1 cellular context compared by ENCODE assay signal in the genomic region with DNA sequence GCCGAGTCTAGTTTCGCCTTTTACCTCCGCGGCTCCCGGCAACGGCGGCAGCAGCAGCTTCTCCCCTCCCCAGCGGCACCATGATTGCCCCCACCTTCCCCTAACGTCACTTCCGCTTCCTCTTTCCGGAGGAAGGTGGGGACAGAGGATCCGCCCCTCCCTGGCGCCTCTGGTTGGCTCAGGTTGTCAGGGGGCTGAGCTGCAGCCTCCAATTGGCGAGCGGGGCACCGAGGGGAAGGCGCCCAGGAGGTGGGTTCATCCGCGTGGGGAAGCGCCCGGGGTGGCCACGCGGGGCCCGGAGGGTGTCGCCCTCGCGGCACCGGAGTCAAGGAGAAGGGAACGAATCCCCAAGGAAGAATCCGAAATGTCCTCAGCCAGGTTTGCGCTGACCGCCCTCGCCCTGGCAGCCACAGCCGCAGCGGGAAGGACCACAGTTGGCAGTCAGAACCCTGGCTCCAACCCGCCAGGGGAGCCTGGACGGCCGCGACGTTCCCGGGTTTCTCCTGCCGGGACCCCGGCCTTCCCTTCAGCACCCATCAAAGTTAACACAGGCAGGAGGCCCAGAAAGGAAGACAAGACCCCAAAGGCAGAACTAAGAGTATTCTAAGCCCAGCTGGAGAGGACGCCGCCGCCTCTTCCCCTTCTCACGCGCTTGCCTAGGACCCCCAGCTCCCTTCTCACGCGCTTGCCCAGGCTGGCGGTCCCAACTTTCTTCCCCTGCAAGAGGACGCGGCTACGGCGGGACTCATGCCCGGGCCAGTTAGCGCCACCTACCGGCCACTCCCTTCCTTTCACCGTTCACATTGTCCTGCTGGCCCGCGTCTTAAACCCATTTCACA.
TF ChIP-seq lines count a peak whose summit lies in the region.

TSS of gene MTF1 (minus strand) at position 86 of the 839 bp plus-strand sequence. CDS start 1,934 bp downstream, outside the sequence.

TF ChIP-seq in K562, 482 proteins besides CTCF, POLR2A, EP300 and RAD21 (continued from another document and continues in another):
- TF ChIP-seq, protein P1, sequence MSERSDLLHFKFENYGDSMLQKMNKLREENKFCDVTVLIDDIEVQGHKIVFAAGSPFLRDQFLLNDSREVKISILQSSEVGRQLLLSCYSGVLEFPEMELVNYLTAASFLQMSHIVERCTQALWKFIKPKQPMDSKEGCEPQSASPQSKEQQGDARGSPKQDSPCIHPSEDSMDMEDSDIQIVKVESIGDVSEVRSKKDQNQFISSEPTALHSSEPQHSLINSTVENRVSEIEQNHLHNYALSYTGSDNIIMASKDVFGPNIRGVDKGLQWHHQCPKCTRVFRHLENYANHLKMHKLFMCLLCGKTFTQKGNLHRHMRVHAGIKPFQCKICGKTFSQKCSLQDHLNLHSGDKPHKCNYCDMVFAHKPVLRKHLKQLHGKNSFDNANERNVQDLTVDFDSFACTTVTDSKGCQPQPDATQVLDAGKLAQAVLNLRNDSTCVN (CRISPR knock-in tag; IDR thresholded peaks at IDR 0.05), result 0 out of 2 replicates have a peak, but pooled peaks have one; percentile 4
- peak; percentile 69 for TF ChIP-seq ZFX (CRISPR knock-in tag; IDR thresholded peaks at IDR 0.05)
- no peak for TF ChIP-seq MTF1 (CRISPR knock-in tag; IDR thresholded peaks at IDR 0.05; ENCODE audit: borderline replicate concordance)
- no peak for TF ChIP-seq CCAR2 (IDR thresholded peaks at IDR 0.05; ENCODE audit: low read depth, low read length)
- no peak for TF ChIP-seq U2AF1 (optimal IDR thresholded peaks at IDR 0.05; ENCODE audit: low read depth, low read length)
- 0 out of 2 replicates have a peak, but pooled peaks have one; percentile 50 for TF ChIP-seq RNF2 (IDR thresholded peaks at IDR 0.05)
- peak; percentile 66 for TF ChIP-seq TFAP4 (CRISPR knock-in tag; IDR thresholded peaks at IDR 0.05; ENCODE audit: borderline replicate concordance)
- TF ChIP-seq JUND (IDR thresholded peaks at IDR 0.05; ENCODE audit: borderline replicate concordance, low read depth, low read length), result peak; percentile 67
- no peak; the same call in 2 of the 3 replicates for TF ChIP-seq JUND (tag; IDR thresholded peaks at IDR 0.05; ENCODE audit: borderline replicate concordance, low read depth, low read length)
- no peak for TF ChIP-seq SOX6 (IDR thresholded peaks at IDR 0.05)
- peak; percentile 92 for TF ChIP-seq SAFB (IDR thresholded peaks at IDR 0.05; ENCODE audit: borderline replicate concordance, low read depth, low read length)
- no peak for TF ChIP-seq IFI16 (CRISPR knock-in tag; IDR thresholded peaks at IDR 0.05)
- no peak for TF ChIP-seq POU5F1 (IDR thresholded peaks at IDR 0.05; ENCODE audit: borderline replicate concordance, low read depth, low read length, partially characterized antibody)
- TF ChIP-seq ATF1 (CRISPR knock-in tag; IDR thresholded peaks at IDR 0.05), result peak; percentile 67
- peak; percentile 97 for TF ChIP-seq ATF1 (tag; IDR thresholded peaks at IDR 0.05)
- TF ChIP-seq FOXP1 (CRISPR knock-in tag; IDR thresholded peaks at IDR 0.05), result peak; percentile 87
- no peak; the same call in 1 of the 2 replicates for TF ChIP-seq STAT5A (IDR thresholded peaks at IDR 0.05; ENCODE audit: borderline replicate concordance, low read length)
- TF ChIP-seq, protein P2, sequence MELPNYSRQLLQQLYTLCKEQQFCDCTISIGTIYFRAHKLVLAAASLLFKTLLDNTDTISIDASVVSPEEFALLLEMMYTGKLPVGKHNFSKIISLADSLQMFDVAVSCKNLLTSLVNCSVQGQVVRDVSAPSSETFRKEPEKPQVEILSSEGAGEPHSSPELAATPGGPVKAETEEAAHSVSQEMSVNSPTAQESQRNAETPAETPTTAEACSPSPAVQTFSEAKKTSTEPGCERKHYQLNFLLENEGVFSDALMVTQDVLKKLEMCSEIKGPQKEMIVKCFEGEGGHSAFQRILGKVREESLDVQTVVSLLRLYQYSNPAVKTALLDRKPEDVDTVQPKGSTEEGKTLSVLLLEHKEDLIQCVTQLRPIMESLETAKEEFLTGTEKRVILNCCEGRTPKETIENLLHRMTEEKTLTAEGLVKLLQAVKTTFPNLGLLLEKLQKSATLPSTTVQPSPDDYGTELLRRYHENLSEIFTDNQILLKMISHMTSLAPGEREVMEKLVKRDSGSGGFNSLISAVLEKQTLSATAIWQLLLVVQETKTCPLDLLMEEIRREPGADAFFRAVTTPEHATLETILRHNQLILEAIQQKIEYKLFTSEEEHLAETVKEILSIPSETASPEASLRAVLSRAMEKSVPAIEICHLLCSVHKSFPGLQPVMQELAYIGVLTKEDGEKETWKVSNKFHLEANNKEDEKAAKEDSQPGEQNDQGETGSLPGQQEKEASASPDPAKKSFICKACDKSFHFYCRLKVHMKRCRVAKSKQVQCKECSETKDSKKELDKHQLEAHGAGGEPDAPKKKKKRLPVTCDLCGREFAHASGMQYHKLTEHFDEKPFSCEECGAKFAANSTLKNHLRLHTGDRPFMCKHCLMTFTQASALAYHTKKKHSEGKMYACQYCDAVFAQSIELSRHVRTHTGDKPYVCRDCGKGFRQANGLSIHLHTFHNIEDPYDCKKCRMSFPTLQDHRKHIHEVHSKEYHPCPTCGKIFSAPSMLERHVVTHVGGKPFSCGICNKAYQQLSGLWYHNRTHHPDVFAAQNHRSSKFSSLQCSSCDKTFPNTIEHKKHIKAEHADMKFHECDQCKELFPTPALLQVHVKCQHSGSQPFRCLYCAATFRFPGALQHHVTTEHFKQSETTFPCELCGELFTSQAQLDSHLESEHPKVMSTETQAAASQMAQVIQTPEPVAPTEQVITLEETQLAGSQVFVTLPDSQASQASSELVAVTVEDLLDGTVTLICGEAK (IDR thresholded peaks at IDR 0.05), result peak; percentile 99
- TF ChIP-seq, protein P2 (CRISPR knock-in tag; IDR thresholded peaks at IDR 0.05), result no peak
- no peak for TF ChIP-seq LARP7 (IDR thresholded peaks at IDR 0.05)
- peak; percentile 99 for TF ChIP-seq VEZF1 (CRISPR knock-in tag; IDR thresholded peaks at IDR 0.05)
- TF ChIP-seq KLF1 (tag; IDR thresholded peaks at IDR 0.05), result peak; percentile 94
- TF ChIP-seq TARDBP (IDR thresholded peaks at IDR 0.05), result 0 out of 2 replicates have a peak, but pooled peaks have one; percentile 11
- TF ChIP-seq ZBTB49 (CRISPR knock-in tag; IDR thresholded peaks at IDR 0.05; ENCODE audit: borderline replicate concordance), result no peak
- no peak for TF ChIP-seq HDAC8 (tag; IDR thresholded peaks at IDR 0.05)
- TF ChIP-seq CAMTA2 (CRISPR knock-in tag; conservative IDR thresholded peaks at IDR 0.05), result 0 out of 2 replicates have a peak, but pooled peaks have one; percentile 16
- no peak for TF ChIP-seq HMG20A (CRISPR knock-in tag; conservative IDR thresholded peaks at IDR 0.05)
- peak; percentile 90 for TF ChIP-seq ZBTB7A (IDR thresholded peaks at IDR 0.05; ENCODE audit: borderline replicate concordance, control insufficient read depth, low read depth, low read length)
- peak; percentile 34; the same call in 1 of the 2 replicates for TF ChIP-seq ZNF347 (CRISPR knock-in tag; IDR thresholded peaks at IDR 0.05; ENCODE audit: low read depth)
- peak; percentile 73 for TF ChIP-seq USF1 (CRISPR knock-in tag; IDR thresholded peaks at IDR 0.05)
- no peak for TF ChIP-seq THRA (IDR thresholded peaks at IDR 0.05)
- no peak for TF ChIP-seq HNRNPLL (IDR thresholded peaks at IDR 0.05; ENCODE audit: low read depth, low read length, poor library complexity, severe bottlenecking)
- TF ChIP-seq ZBTB1 (CRISPR knock-in tag; IDR thresholded peaks at IDR 0.05; ENCODE audit: borderline replicate concordance, low read depth), result peak; percentile 63; the same call in 1 of the 2 replicates
- peak in 2 of 3 experiments; percentile 78 to 92 for TF ChIP-seq YY1 (IDR thresholded peaks at IDR 0.05; ENCODE audit: borderline replicate concordance in 1 of 3, control insufficient read depth in 1 of 3, extremely low read depth in 1 of 3, insufficient read depth in 3 of 3, insufficient read length in 1 of 3, insufficient replicate concordance in 2 of 3, low read depth in 1 of 3, low read length in 2 of 3)
- 0 out of 2 replicates have a peak, but pooled peaks have one; percentile 11 for TF ChIP-seq ARID2 (IDR thresholded peaks at IDR 0.05)
- TF ChIP-seq ELK3 (CRISPR knock-in tag; IDR thresholded peaks at IDR 0.05), result peak; percentile 42; the same call in 1 of the 2 replicates
